ENCODE assay signal across 1 cellular context in genomic region chr4:162201673-162202072, GRCh38.
TF ChIP-seq lines count a peak whose summit lies in the region.

No MANE protein-coding gene starts in this region.

TF ChIP-seq in HepG2, 621 proteins besides CTCF, POLR2A, EP300 and RAD21 (continued from another document):
- TF ChIP-seq KIAA2018 (CRISPR knock-in tag; IDR thresholded peaks at IDR 0.05; ENCODE audit: borderline replicate concordance), result no peak
- TF ChIP-seq ZNF580 (CRISPR knock-in tag; IDR thresholded peaks at IDR 0.05; ENCODE audit: borderline replicate concordance, low read depth), result no peak
- no peak for TF ChIP-seq ZNF574 (CRISPR knock-in tag; IDR thresholded peaks at IDR 0.05)
- TF ChIP-seq PAXIP1 (CRISPR knock-in tag; conservative IDR thresholded peaks at IDR 0.05), result no peak
- TF ChIP-seq NCOR1 (IDR thresholded peaks at IDR 0.05; ENCODE audit: borderline replicate concordance, low read length), result no peak
- TF ChIP-seq RAD51 (IDR thresholded peaks at IDR 0.05; ENCODE audit: borderline replicate concordance), result no peak
- no peak for TF ChIP-seq ZNF704 (CRISPR knock-in tag; IDR thresholded peaks at IDR 0.05; ENCODE audit: borderline replicate concordance)
TF ChIP-seq in HepG2: peak in this region for 0.
